Comparison of ENCODE assay signal across 9 cellular contexts in genomic region chr6:79538481-79538971, GRCh38. TPM values are rescaled to one million over a fixed set of nuclear protein-coding genes. Genes with fewer than 3 reads are reported as not detected.
DNase-seq lines count a peak whose midpoint lies in the region; ATAC-seq and TF ChIP-seq lines count a peak whose summit lies in the region.
"Had no signal": no experiment of that assay in that cellular context is flagged by ENCODE, and none has a peak within 500 bp of the region (broad histone marks: within the 10 kb centered on the region; RNA-seq: fewer than 3 reads in every experiment).

No MANE protein-coding gene starts in this region.

- no peak overlapping the region for H3K56ac ChIP-seq in H9 (ENCODE audit: insufficient read length, low read depth, low read length)

- H3K27ac Mint-ChIP-seq in H9, result no peak overlapping the region
- H3K27ac Mint-ChIP-seq: stimulated activated naive CD8-positive, alpha-beta T cell treated with anti-CD3 and anti-CD28 coated beads, Interleukin-15, Interleukin-2, amounts not matched to agents 100 ng/mL and 50 ng/mL, for 24 hours had no signal

- no peak overlapping the region for H2BK15ac ChIP-seq in H9 (ENCODE audit: low read depth, low read length)

- TF ChIP-seq CTCF in H9 (conservative IDR thresholded peaks at IDR 0.05), result no peak
- TF ChIP-seq CTCF in gastroesophageal sphincter (IDR thresholded peaks at IDR 0.05), result no peak

- H3K4ac ChIP-seq in H9 (ENCODE audit: low read depth, low read length), result no peak overlapping the region

- H3K27ac ChIP-seq in H9 (ENCODE audit: insufficient read length, low read depth, low read length), result no peak overlapping the region
- H3K27ac ChIP-seq in SK-N-MC, result no peak overlapping the region
- peak overlapping the region; percentile 88 to 92 (median 90) for H3K27ac ChIP-seq in gastroesophageal sphincter

- H4K91ac ChIP-seq in H9 (ENCODE audit: insufficient read length, low read depth, low read length), result no peak overlapping the region

- H3K14ac ChIP-seq in H9 (ENCODE audit: insufficient read depth, low read length), result no peak overlapping the region

- H2BK120ac ChIP-seq in H9 (ENCODE audit: low read depth, low read length, poor library complexity, severe bottlenecking), result no peak overlapping the region

- no peak overlapping the region for H2BK20ac ChIP-seq in H9 (ENCODE audit: low read depth, low read length, poor library complexity, severe bottlenecking)

- H2BK12ac ChIP-seq in H9 (ENCODE audit: insufficient read length, low read depth, low read length), result no peak overlapping the region

- peak overlapping the region; percentile 71 for H3K4me2 ChIP-seq in H9 (ENCODE audit: insufficient read depth, insufficient read length, low read length)

- 0 out of 2 replicates have a peak, but pooled peaks cover 2% of the 10 kb centered on the region for H3K79me2 ChIP-seq in H9 (ENCODE audit: insufficient read depth, low read length)

- peak overlapping the region; percentile 67 for H3K9ac ChIP-seq in H9 (ENCODE audit: extremely low read depth, insufficient read length, low read length)
- H3K9ac ChIP-seq in SK-N-MC (ENCODE audit: insufficient read length), result peak overlapping the region; percentile 72

- H2BK5ac ChIP-seq in H9 (ENCODE audit: insufficient read length, low read length), result no peak overlapping the region

- no peaks in the 10 kb centered on the region for H3K79me1 ChIP-seq in H9 (ENCODE audit: insufficient read depth, low read depth, low read length, poor library complexity, severe bottlenecking)

- no peak overlapping the region for H4K5ac ChIP-seq in H9 (ENCODE audit: insufficient read length, low read depth, low read length)

- no peak overlapping the region for H3K18ac ChIP-seq in H9 (ENCODE audit: insufficient read length, low read depth, low read length)

- no peaks in the 10 kb centered on the region for H3K9me3 Mint-ChIP-seq in H9
- H3K9me3 Mint-ChIP-seq: stimulated activated naive CD8-positive, alpha-beta T cell treated with anti-CD3 and anti-CD28 coated beads, Interleukin-15, Interleukin-2, amounts not matched to agents 100 ng/mL and 50 ng/mL, for 24 hours had no signal

- no peak overlapping the region for H2AK5ac ChIP-seq in H9 (ENCODE audit: insufficient read length, low read length)

- H3K4me1 Mint-ChIP-seq in H9, result peaks cover 7 to 21% of the 10 kb centered on the region in 2 experiments

- no peaks in the 10 kb centered on the region for H3K9me3 ChIP-seq in H9 (ENCODE audit: control insufficient read depth, low read depth, low read length)
- no peaks in the 10 kb centered on the region for H3K9me3 ChIP-seq in SK-N-MC (ENCODE audit: low read depth, low read length)
- no peaks in the 10 kb centered on the region for H3K9me3 ChIP-seq in gastroesophageal sphincter

- no peak for TF ChIP-seq POLR2A in gastroesophageal sphincter (IDR thresholded peaks at IDR 0.05)

- H3K36me3 Mint-ChIP-seq in H9 (ENCODE audit: insufficient read depth in 1 of 3, low read depth in 3 of 3), result peaks cover 3 to 14% (median 12%) of the 10 kb centered on the region in 3 experiments; a peak in 5 of 7 replicates

- H3K27me3 ChIP-seq in H9 (ENCODE audit: insufficient read depth, low read length) (no peaks in the 10 kb centered on the region), gastroesophageal sphincter (no peaks in the 10 kb centered on the region)

- TF ChIP-seq EP300 in gastroesophageal sphincter (IDR thresholded peaks at IDR 0.05), result no peak

- no peak overlapping the region for H2AFZ ChIP-seq in H9 (ENCODE audit: low read length)

- DNase-seq in H9 (no peak), SK-N-MC (ENCODE audit: low read depth, low spot score) (no peak), skeletal muscle cell (ENCODE audit: low read depth) (no peak), HCEC 1CT (no peak), COLO668 (lab: John Stamatoyannopoulos, UW; ENCODE audit: unreplicated experiment) (no peak), NCI-H2196 treated with DMSO at 0.1 percent for 48 hours (lab: John Stamatoyannopoulos, UW; ENCODE audit: unreplicated experiment) (no peak)

- H3K4me3 ChIP-seq in SK-N-MC (peak overlapping the region; percentile 92), gastroesophageal sphincter (peak overlapping the region; percentile 71 to 87), skeletal muscle cell (ENCODE audit: low read depth, low read length) (peak overlapping the region; percentile 81)

- H3K4me1 ChIP-seq in H9 (ENCODE audit: insufficient read depth, low read length) (peaks cover 4% of the 10 kb centered on the region), gastroesophageal sphincter (peaks cover 2 to 43% (median 6%) of the 10 kb centered on the region in 3 donors)

- H4K8ac ChIP-seq in H9 (replicated peaks; ENCODE audit: insufficient read length, low read depth, low read length), result no peak overlapping the region

- H3K36me3 ChIP-seq in SK-N-MC (ENCODE audit: insufficient read depth, low read length), result no peaks in the 10 kb centered on the region
- H3K36me3 ChIP-seq in gastroesophageal sphincter, result peaks cover 0 to 6% of the 10 kb centered on the region in 2 donors

- WGBS in H9 (ENCODE audit: extremely low coverage, insufficient read length, low lambda C conversion rate), result no CpG with 5 or more reads among the region's 7 CpGs
- 27 to 41% methylated on average over 7 of the region's 7 CpGs for WGBS in gastroesophageal sphincter (ENCODE audit: low coverage in 1 of 2), 2 donors

- H3K23me2 ChIP-seq in H9 (ENCODE audit: insufficient read length, low read depth, low read length, poor library complexity, severe bottlenecking), result peaks cover 5% of the 10 kb centered on the region

- no peak overlapping the region for H3K23ac ChIP-seq in H9 (ENCODE audit: insufficient read length, low read depth, low read length)

- H3K27me3 Mint-ChIP-seq in H9 (ENCODE audit: low read depth), result peaks cover 1% of the 10 kb centered on the region; the same call in 1 of the 2 replicates

- no peak overlapping the region for H3T11ph ChIP-seq in H9 (ENCODE audit: low read length)

- no peak overlapping the region for H3K4me3 Mint-ChIP-seq in H9
- H3K4me3 Mint-ChIP-seq: stimulated activated naive CD8-positive, alpha-beta T cell treated with anti-CD3 and anti-CD28 coated beads, Interleukin-15, Interleukin-2, amounts not matched to agents 100 ng/mL and 50 ng/mL, for 24 hours had no signal

- no peaks in the 10 kb centered on the region for H4K20me1 ChIP-seq in H9 (ENCODE audit: control insufficient read depth, insufficient read depth, insufficient read length)

- no peak for ATAC-seq in gastroesophageal sphincter
- ATAC-seq in GM19351 (IDR thresholded peaks at IDR 0.05; ENCODE audit: unreplicated experiment), result no peak

RNA-seq across cellular contexts. Expression of gene LCA5, which starts 1.3 kb away (rescaled TPM):
- total RNA-seq in H9 (2021), result 2.3 TPM in 2 replicates
- 10 to 100 TPM in 2 of 4 donors, 1 to 10 TPM in 2; 6.8 to 11.8 (median 9.5) TPM for total RNA-seq in gastroesophageal sphincter

Comparison
In these comparisons a context has a peak if more than half of its experiments do, and no peak if none do; other contexts are left out.
1. H3K27ac ChIP-seq: peak in gastroesophageal sphincter (4 of 4); none in H9 (single experiment) and SK-N-MC (single experiment).
2. Peak in every context shown above with its lines, with median percentiles within 50 percentile points of each other: H3K4me3 ChIP-seq.